In genomic region chr20:48744515-48744914, GRCh38 we compare ENCODE assay signal across 16 cellular contexts.
DNase-seq lines count a peak whose midpoint lies in the region; ATAC-seq and TF ChIP-seq lines count a peak whose summit lies in the region.
"Had no signal": no experiment of that assay in that cellular context is flagged by ENCODE, and none has a peak within 500 bp of the region (broad histone marks: within the 10 kb centered on the region; RNA-seq: fewer than 3 reads in every experiment).

No MANE protein-coding gene starts in this region.

- no peak overlapping the region for H3K4me2 ChIP-seq in IMR-90 (ENCODE audit: low read depth, low read length)

- TF ChIP-seq POLR2A in IMR-90 (IDR thresholded peaks at IDR 0.05; ENCODE audit: low read depth, low read length), result no peak

- intact Hi-C loops in IMR-90 (cut with micrococcal nuclease), result no loop called here

- no peak overlapping the region for H3K4ac ChIP-seq in IMR-90 (ENCODE audit: low read depth, low read length)

- no peak overlapping the region for H3K56ac ChIP-seq in IMR-90 (ENCODE audit: extremely low read depth, insufficient read depth, low read length)

- no peak overlapping the region for H3K23ac ChIP-seq in IMR-90 (ENCODE audit: low read depth, low read length)

- no peaks in the 10 kb centered on the region for H3K79me1 ChIP-seq in IMR-90 (ENCODE audit: low read depth in 1 of 2, low read length in 2 of 2)

- H3K27ac ChIP-seq in IMR-90 (ENCODE audit: insufficient read depth, low read length) (no peak overlapping the region), caudate nucleus (ENCODE audit: low read depth, low read length) (peak overlapping the region; percentile 12), layer of hippocampus (ENCODE audit: low read depth, low read length) (peak overlapping the region; percentile 10), substantia nigra (ENCODE audit: low read depth, low read length, poor library complexity, severe bottlenecking) (peak overlapping the region; percentile 9), foreskin keratinocyte (no peak overlapping the region)
- H3K27ac ChIP-seq: GM23248 had no signal

- TF ChIP-seq CTCF in IMR-90 (conservative IDR thresholded peaks at IDR 0.05; ENCODE audit: low read depth, low read length), result no peak
- TF ChIP-seq CTCF in foreskin keratinocyte (conservative IDR thresholded peaks at IDR 0.05), result no peak

- no peak overlapping the region for H3K18ac ChIP-seq in IMR-90 (ENCODE audit: low read depth, low read length)

- in situ Hi-C loops in IMR-90 (cut with MboI; ENCODE audit: low sequenced_read_pairs), result no loop called here

- DNase-seq in IMR-90, result no peak
- DNase-seq in caudate nucleus (lab: John Stamatoyannopoulos, UW), result no peak
- no peak for DNase-seq in substantia nigra (lab: John Stamatoyannopoulos, UW)
- DNase-seq in GDM1 (lab: John Stamatoyannopoulos, UW), result no peak
- no peak for DNase-seq in foreskin keratinocyte
- DNase-seq: ACHN; C1 segment of cervical spinal cord; Calu3; CD4-positive, alpha-beta T cell; DMS153; DMS79 treated with DMSO at 0.1 percent for 48 hours; EL; GM23248 had no signal

- no peaks in the 10 kb centered on the region for H3K36me3 ChIP-seq in IMR-90 (ENCODE audit: control insufficient read depth, insufficient read depth, low read length)

- no peak overlapping the region for H3K14ac ChIP-seq in IMR-90 (replicated peaks; ENCODE audit: low read depth, low read length)

- BruUV-seq in IMR-90 (replicated peaks; lab: Mats Ljungman, UMichigan), result no TSS peak

- H3K9me1 ChIP-seq in IMR-90 (ENCODE audit: insufficient read depth, low read length), result no peaks in the 10 kb centered on the region

- no peak overlapping the region for H4K91ac ChIP-seq in IMR-90 (ENCODE audit: insufficient read depth, low read depth, low read length)

- POLR2A ChIA-PET in IMR-90 (lab: Charles Lee; ENCODE audit: unreplicated experiment), result no interaction called here

- H2AK5ac ChIP-seq in IMR-90 (ENCODE audit: low read depth, low read length), result no peak overlapping the region

- H2AK9ac ChIP-seq in IMR-90 (replicated peaks; ENCODE audit: low read depth, low read length, poor library complexity), result peak overlapping the region; percentile 15

- H2BK120ac ChIP-seq in IMR-90 (ENCODE audit: low read depth, low read length), result no peak overlapping the region

- H2AFZ ChIP-seq in IMR-90 (replicated peaks; ENCODE audit: low read length, poor library complexity), result no peak overlapping the region
- H2AFZ ChIP-seq: GM23248 had no signal

- no peak overlapping the region for H2BK15ac ChIP-seq in IMR-90 (ENCODE audit: low read depth, low read length)

- no peak overlapping the region for H3K4me3 ChIP-seq in IMR-90 (ENCODE audit: insufficient read depth, low read depth, low read length)
- H3K4me3 ChIP-seq: GM23248 had no signal

- H3K9ac ChIP-seq in IMR-90 (ENCODE audit: low read depth, low read length), result no peak overlapping the region
- H3K9ac ChIP-seq: GM23248 had no signal

- WGBS in IMR-90 (ENCODE audit: extremely low coverage in 2 of 2, insufficient read length in 1 of 2), 2 experiments, result 67% methylated on average over 1 of the region's 6 CpGs; no CpG with 5 or more reads in 1 of the 2 experiments

- H4K8ac ChIP-seq in IMR-90 (ENCODE audit: low read depth in 2 of 2, low read length in 2 of 2), result no peak overlapping the region

- H2BK20ac ChIP-seq in IMR-90 (ENCODE audit: low read depth, low read length), result no peak overlapping the region

- H4K5ac ChIP-seq in IMR-90 (ENCODE audit: low read depth, low read length), result no peak overlapping the region

- no peaks in the 10 kb centered on the region; the same call in 1 of the 2 replicates for H3K27me3 ChIP-seq in IMR-90 (ENCODE audit: control insufficient read depth, insufficient read depth, low read length)
- no peaks in the 10 kb centered on the region for H3K27me3 ChIP-seq in layer of hippocampus (ENCODE audit: control insufficient read depth, insufficient read depth, low read length)
- peaks cover 16% of the 10 kb centered on the region for H3K27me3 ChIP-seq in foreskin keratinocyte

- H4K20me1 ChIP-seq in IMR-90 (ENCODE audit: insufficient read depth, low read length), result no peaks in the 10 kb centered on the region

- CTCF ChIA-PET in IMR-90 (lab: Yijun Ruan, JAX), result no interaction called here

- no peaks in the 10 kb centered on the region for H3K9me3 ChIP-seq in IMR-90 (ENCODE audit: control insufficient read depth, insufficient read depth, low read length)

- H3K4me1 ChIP-seq in IMR-90 (ENCODE audit: control insufficient read depth, insufficient read depth, low read length) (no peaks in the 10 kb centered on the region), foreskin keratinocyte (no peaks in the 10 kb centered on the region)

- ATAC-seq in IMR-90 (ENCODE audit: low read depth) (no peak), HG02870 (IDR thresholded peaks at IDR 0.05; ENCODE audit: unreplicated experiment) (no peak), foreskin keratinocyte (no peak)
- ATAC-seq: HCT116 had no signal

- no peak overlapping the region for H2BK5ac ChIP-seq in IMR-90 (ENCODE audit: low read depth, low read length, poor library complexity, severe bottlenecking)

- no peak for TF ChIP-seq RAD21 in IMR-90 (IDR thresholded peaks at IDR 0.05; ENCODE audit: low read length)

- dilution Hi-C loops in IMR-90 (cut with HindIII; ENCODE audit: low sequenced_read_pairs, unreplicated experiment), result no loop called here

TF ChIP-seq in IMR-90, 13 proteins besides CTCF, POLR2A, EP300 and RAD21:
- TF ChIP-seq USF2 (IDR thresholded peaks at IDR 0.05; ENCODE audit: low read depth, low read length) (no peak), MXI1 (IDR thresholded peaks at IDR 0.05; ENCODE audit: borderline replicate concordance, low read depth, low read length) (no peak), CEBPB (IDR thresholded peaks at IDR 0.05; ENCODE audit: low read depth, low read length) (no peak), NFE2L2 (IDR thresholded peaks at IDR 0.05; ENCODE audit: low read depth, low read length) (no peak)

Comparison
In these comparisons a context has a peak if more than half of its experiments do, and no peak if none do; other contexts are left out.
1. H3K27ac ChIP-seq: peak in caudate nucleus (single experiment), layer of hippocampus (single experiment) and substantia nigra (single experiment); none in IMR-90 (single experiment) and foreskin keratinocyte (single experiment).